ENCODE assay signal across 10 cellular contexts in the genomic region with DNA sequence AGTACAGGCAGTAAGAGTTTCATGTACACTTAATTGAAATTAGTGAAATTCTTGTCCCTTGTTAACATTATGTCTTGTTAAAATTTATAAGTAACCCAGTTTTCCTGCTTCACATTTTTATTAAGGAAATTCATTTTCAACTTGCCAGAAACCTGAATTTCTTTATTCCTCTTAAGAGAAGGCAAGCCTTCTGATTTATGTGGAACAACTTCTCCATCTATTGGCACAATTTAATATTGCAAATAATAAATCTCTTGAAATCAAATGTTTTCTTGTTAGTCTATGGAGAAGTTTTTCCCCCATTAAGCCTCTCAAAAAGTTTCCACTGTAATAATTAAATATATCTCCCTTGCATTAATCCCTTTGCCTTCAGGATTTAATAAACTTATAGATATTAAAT. TPM values are rescaled to one million over a fixed set of nuclear protein-coding genes. Genes with fewer than 3 reads are reported as not detected.
DNase-seq lines count a peak whose midpoint lies in the region; ATAC-seq, FAIRE-seq and TF ChIP-seq lines count a peak whose summit lies in the region.
"Had no signal": no experiment of that assay in that cellular context is flagged by ENCODE, and none has a peak within 500 bp of the region (broad histone marks: within the 10 kb centered on the region; RNA-seq: fewer than 3 reads in every experiment).

No MANE protein-coding gene starts in this region.

- intact Hi-C loops in sigmoid colon (cut with DNase I): no loop called here

- H3K27me3 ChIP-seq in sigmoid colon: no peaks in the 10 kb centered on the region
- H3K27me3 ChIP-seq: BLaER1, neutrophil had no signal

- FAIRE-seq in GM12892 (lab: Jason Lieb, UNC): no peak

- DNase-seq in NCI-H2081 (lab: John Stamatoyannopoulos, UW): peak; percentile 21 to 55
- no peak for DNase-seq in NCI-H2081 treated with DMSO at 0.1 percent for 48 hours (lab: John Stamatoyannopoulos, UW)
- DNase-seq in NCI-H345 treated with DMSO at 0.1 percent for 48 hours (lab: John Stamatoyannopoulos, UW; ENCODE audit: unreplicated experiment): peak; percentile 11
- DNase-seq in dedifferentiated amniotic fluid mesenchymal stem cell (ENCODE audit: extremely low spot score): peak; percentile 45
- DNase-seq in sigmoid colon: no peak
- no peak for DNase-seq in GM12892 (ENCODE audit: insufficient read length)
- no peak for DNase-seq in activated CD8-positive, alpha-beta memory T cell treated with anti-CD3 and anti-CD28 coated beads, Interleukin-2, amount 50 U/mL, for 48 hours

- no peak overlapping the region for H3K27ac ChIP-seq in sigmoid colon
- H3K27ac ChIP-seq: BLaER1, neutrophil had no signal

- peak in 3 of 4 experiments; percentile 19 to 33 (median 31) for TF ChIP-seq CTCF in sigmoid colon (IDR thresholded peaks at IDR 0.05)

- no peaks in the 10 kb centered on the region for H3K36me3 ChIP-seq in sigmoid colon
- H3K36me3 ChIP-seq: BLaER1, neutrophil had no signal

- ATAC-seq in GM19455 (IDR thresholded peaks at IDR 0.05; ENCODE audit: unreplicated experiment): no peak

- TF ChIP-seq EP300 in sigmoid colon (IDR thresholded peaks at IDR 0.05): no peak

- H3K4me1 ChIP-seq in sigmoid colon: peaks cover 0 to 32% (median 17%) of the 10 kb centered on the region in 4 donors
- H3K4me1 ChIP-seq: BLaER1 had no signal

- no peak for TF ChIP-seq POLR2A in sigmoid colon (IDR thresholded peaks at IDR 0.05)
- TF ChIP-seq POLR2A in GM12892 (IDR thresholded peaks at IDR 0.05; ENCODE audit: low read depth, low read length): no peak

- no peaks in the 10 kb centered on the region for H3K9me3 ChIP-seq in sigmoid colon
- H3K9me3 ChIP-seq: BLaER1, neutrophil had no signal

- no peak overlapping the region for H3K4me3 ChIP-seq in sigmoid colon
- H3K4me3 ChIP-seq: BLaER1 had no signal

RNA-seq across cellular contexts. Expression of a gene that starts 33.8 kb away (rescaled TPM):
- total RNA-seq in sigmoid colon: 10 to 100 TPM; 37.2 to 54.2 (median 40.0) TPM
- 10 to 100 TPM; 11.4 to 20.6 (median 15.0) TPM for polyA plus RNA-seq in sigmoid colon
- 10.2 TPM for polyA plus RNA-seq in GM12892 (2012; ENCODE audit: missing spikeins)

Comparison
In these comparisons a context has a peak if more than half of its experiments do, and no peak if none do; other contexts are left out.
1. DNase-seq: peak in NCI-H2081 (2 of 2), NCI-H345 treated with DMSO at 0.1 percent for 48 hours (single experiment) and dedifferentiated amniotic fluid mesenchymal stem cell (single experiment); none in NCI-H2081 treated with DMSO at 0.1 percent for 48 hours (single experiment), sigmoid colon (single experiment), GM12892 (single experiment) and activated CD8-positive, alpha-beta memory T cell treated with anti-CD3 and anti-CD28 coated beads, Interleukin-2, amount 50 U/mL, for 48 hours (single experiment).